8 cellular contexts compared by ENCODE assay signal in genomic region chr17:16653367-16654041, GRCh38.
DNase-seq lines count a peak whose midpoint lies in the region; ATAC-seq and FAIRE-seq lines count a peak whose summit lies in the region.

ZNF624 (minus strand) TSS chr17:16653850.

- peak; percentile 41 for FAIRE-seq in islet of Langerhans (lab: Jason Lieb, UNC)

- DNase-seq in AG08396 (ENCODE audit: low spot score) (peak; percentile 98), NCI-H2227 treated with DMSO at 0.1 percent for 48 hours (lab: John Stamatoyannopoulos, UW) (peak; percentile 93), cerebellar cortex (ENCODE audit: low spot score) (peak; percentile 95)
- peak; percentile 75 to 88 for DNase-seq in stimulated activated CD4-positive, alpha-beta T cell treated with anti-CD3 and anti-CD28 coated beads, Interleukin-12 subunit alpha, Interleukin-12 subunit beta, amount 100 ng/mL, for 24 hours (ENCODE audit: low read depth in 2 of 2)

- ATAC-seq in GM18909 (IDR thresholded peaks at IDR 0.05; ENCODE audit: poor library complexity, unreplicated experiment) (peak; percentile 93), HG03159 (IDR thresholded peaks at IDR 0.05; ENCODE audit: unreplicated experiment) (peak; percentile 94)
- ATAC-seq in activated CD4-positive, CD25-positive, alpha-beta regulatory T cell treated with anti-CD3 and anti-CD28 coated beads, Interleukin-2, amount 50 U/mL, for 24 hours, result peak; percentile 97 to 98

Comparison
In these comparisons a context has a peak if more than half of its experiments do, and no peak if none do; other contexts are left out.
1. Peak in every context shown above with its lines: DNase-seq and ATAC-seq.